ENCODE assay signal across 9 cellular contexts in genomic region chr19:10219678-10220077, GRCh38. TPM values are rescaled to one million over a fixed set of nuclear protein-coding genes. Genes with fewer than 3 reads are reported as not detected.
A peak's percentile ranks its signal among the peaks of the same experiment; 100 is the strongest.
DNase-seq lines count a peak whose midpoint lies in the region; ATAC-seq, FAIRE-seq and TF ChIP-seq lines count a peak whose summit lies in the region.
"Had no signal": no experiment of that assay in that cellular context is flagged by ENCODE, and none has a peak within 500 bp of the region (broad histone marks: within the 10 kb centered on the region; RNA-seq: fewer than 3 reads in every experiment).

No MANE protein-coding gene starts in this region.

- no peak for TF ChIP-seq EP300 in K562 (IDR thresholded peaks at IDR 0.05; ENCODE audit: low read length)

- ATAC-seq in GM19035 (IDR thresholded peaks at IDR 0.05; ENCODE audit: unreplicated experiment), result peak; percentile 65
- ATAC-seq in K562, result peak; percentile 81
- peak; percentile 29 to 56 for ATAC-seq in naive thymus-derived CD8-positive, alpha-beta T cell

- no peak for TF ChIP-seq POLR2A in K562 (conservative IDR thresholded peaks at IDR 0.05)

- H3K4me2 ChIP-seq in K562 (ENCODE audit: insufficient read depth, low read length), result no peak overlapping the region

- POLR2A ChIA-PET in Caco-2 (lab: Charles Lee) (no interaction called here), K562 (lab: Yijun Ruan, JAX) (interaction anchor here (0.5 to 1.8 kb wide), 2 partner anchors 12 to 80 kb away, joined by 3 to 5 read pairs; partner anchors contain the start of gene S1PR2)
- POLR2A ChIA-PET in naive thymus-derived CD8-positive, alpha-beta T cell (lab: Charles Lee), result interaction anchor here (0.9 kb wide), 1 partner anchor 9 kb away, joined by 3 read pairs; no protein-coding TSS in a partner anchor

- no peaks in the 10 kb centered on the region for H3K9me3 Mint-ChIP-seq in Caco-2 (ENCODE audit: unreplicated experiment)
- no peaks in the 10 kb centered on the region for H3K9me3 Mint-ChIP-seq in naive thymus-derived CD8-positive, alpha-beta T cell

- peak; percentile 31 to 44 for DNase-seq in Caco-2
- DNase-seq in NCI-H69 (lab: John Stamatoyannopoulos, UW), result peak; percentile 61
- DNase-seq in K562 (ENCODE audit: extremely low read depth in 1 of 4, low spot score in 3 of 4), result peak; percentile 44 to 65 (median 50)
- peak in 1 of 10 donors; percentile 2 for DNase-seq in naive thymus-derived CD8-positive, alpha-beta T cell
- no peak for DNase-seq in NCI-H345 treated with DMSO at 0.1 percent for 48 hours (lab: John Stamatoyannopoulos, UW; ENCODE audit: unreplicated experiment)
- no peak for DNase-seq in RKO (ENCODE audit: low spot score)
- no peak for DNase-seq in caudate nucleus (lab: John Stamatoyannopoulos, UW)

- no peaks in the 10 kb centered on the region for H3K9me1 ChIP-seq in K562 (ENCODE audit: control insufficient read depth, insufficient read depth, low read length)

- peak; percentile 72 for FAIRE-seq in K562 (lab: Jason Lieb, UNC)

- TF ChIP-seq CTCF in Caco-2 (IDR thresholded peaks at IDR 0.05; ENCODE audit: insufficient read depth in 1 of 2, low read depth in 1 of 2, low read length in 1 of 2, severe bottlenecking in 1 of 2, unreplicated experiment in 1 of 2), result peak in 1 of 2 experiments; percentile 37
- peak; percentile 47 to 65 (median 64) for TF ChIP-seq CTCF in K562 (IDR thresholded peaks at IDR 0.05 in 2 of 3, conservative IDR thresholded peaks at IDR 0.05 in 1 of 3; ENCODE audit: insufficient read depth in 2 of 3, low read depth in 1 of 3, low read length in 3 of 3)

- CTCF ChIA-PET in Caco-2 (lab: Charles Lee) (interaction anchor here (0.7 kb wide), 2 partner anchors 35 to 99 kb away, joined by 3 to 11 read pairs; no protein-coding TSS in a partner anchor), K562 (lab: Yijun Ruan, JAX; ENCODE audit: low intra/inter-chr PET ratio) (no interaction called here)

- peak in 1 of 2 experiments; percentile 45; a peak in 2 of 4 replicates for TF ChIP-seq RAD21 in K562 (CRISPR knock-in tag; conservative IDR thresholded peaks at IDR 0.05 in 1 of 2, IDR thresholded peaks at IDR 0.05 in 1 of 2)

- WGBS in K562 (ENCODE audit: insufficient coverage, low coverage, missing lambda C conversion rate), result 6% methylated on average over 3 of the region's 3 CpGs

- H3K4me1 ChIP-seq in Caco-2, result no peaks in the 10 kb centered on the region
- peaks cover 3 to 14% of the 10 kb centered on the region in 2 experiments; a peak in 3 of 5 replicates for H3K4me1 ChIP-seq in K562 (replicated peaks in 1 of 2; ENCODE audit: control insufficient read depth in 2 of 2, insufficient read depth in 2 of 2, low read length in 2 of 2)
- H3K4me1 ChIP-seq: parathyroid adenoma had no signal

- intact Hi-C loops in Caco-2 (cut with micrococcal nuclease; ENCODE audit: unreplicated experiment), result no loop called here
- intact Hi-C loops in K562 (cut with micrococcal nuclease), result no loop called here

- H2AFZ ChIP-seq in K562 (ENCODE audit: low read depth, low read length), result no peak overlapping the region
- H2AFZ ChIP-seq: parathyroid adenoma had no signal

- no peak overlapping the region for H3K4me3 ChIP-seq in Caco-2 (ENCODE audit: low read depth, low read length)
- no peak overlapping the region for H3K4me3 ChIP-seq in K562

- H3K27ac ChIP-seq in K562 (ENCODE audit: extremely low read depth, low read depth, low read length), result no peak overlapping the region
- no peak overlapping the region for H3K27ac ChIP-seq in caudate nucleus (ENCODE audit: low read depth, low read length)
- H3K27ac ChIP-seq: parathyroid adenoma had no signal

- no peaks in the 10 kb centered on the region for H4K20me1 ChIP-seq in K562 (replicated peaks; ENCODE audit: control insufficient read depth, insufficient read depth, low read length)

- H3K9me3 ChIP-seq in Caco-2 (no peaks in the 10 kb centered on the region), K562 (replicated peaks; ENCODE audit: control insufficient read depth, insufficient read depth, low read depth, low read length) (no peaks in the 10 kb centered on the region)

- H3K79me2 ChIP-seq in K562 (ENCODE audit: control insufficient read depth, insufficient read depth, low read length), result no peaks in the 10 kb centered on the region
- H3K79me2 ChIP-seq: parathyroid adenoma had no signal

- in situ Hi-C loops in K562 (cut with MboI), result no loop called here

- H3K4me1 Mint-ChIP-seq in Caco-2 (ENCODE audit: low read depth, unreplicated experiment), result no peaks in the 10 kb centered on the region
- H3K4me1 Mint-ChIP-seq in naive thymus-derived CD8-positive, alpha-beta T cell, result peaks cover 0 to 6% (median 3%) of the 10 kb centered on the region in 4 donors

- no peak overlapping the region for H3K4me3 Mint-ChIP-seq in Caco-2 (ENCODE audit: unreplicated experiment)
- H3K4me3 Mint-ChIP-seq in naive thymus-derived CD8-positive, alpha-beta T cell, result no peak overlapping the region

- no peaks in the 10 kb centered on the region for H3K27me3 ChIP-seq in Caco-2 (replicated peaks; ENCODE audit: control insufficient read depth, insufficient read depth, low read length)
- no peaks in the 10 kb centered on the region for H3K27me3 ChIP-seq in K562 (ENCODE audit: control insufficient read depth in 2 of 2, insufficient read depth in 2 of 2, low read length in 2 of 2)

- H3K27me3 Mint-ChIP-seq in Caco-2 (ENCODE audit: insufficient read depth, unreplicated experiment), result no peaks in the 10 kb centered on the region
- H3K27me3 Mint-ChIP-seq in naive thymus-derived CD8-positive, alpha-beta T cell, result no peaks in the 10 kb centered on the region

- H3K36me3 ChIP-seq in Caco-2 (ENCODE audit: control insufficient read depth, insufficient read depth, low read length), result no peaks in the 10 kb centered on the region
- peaks cover 10% of the 10 kb centered on the region; the same call in 1 of the 3 replicates for H3K36me3 ChIP-seq in K562 (ENCODE audit: control insufficient read depth, insufficient read depth, low read length)

- BruUV-seq in Caco-2 (replicated peaks; lab: Mats Ljungman, UMichigan) (no TSS peak), K562 (replicated peaks; lab: Mats Ljungman, UMichigan) (no TSS peak)

- peaks cover 18% of the 10 kb centered on the region for H3K36me3 Mint-ChIP-seq in Caco-2 (ENCODE audit: insufficient read depth, unreplicated experiment)
- H3K36me3 Mint-ChIP-seq in naive thymus-derived CD8-positive, alpha-beta T cell, result peaks cover 0 to 3% (median 2%) of the 10 kb centered on the region in 3 donors

- no peak overlapping the region for H3K9ac ChIP-seq in K562 (ENCODE audit: insufficient read depth in 1 of 2, low read depth in 2 of 2, low read length in 2 of 2)
- H3K9ac ChIP-seq: parathyroid adenoma had no signal

- H3K27ac Mint-ChIP-seq in Caco-2 (ENCODE audit: unreplicated experiment), result no peak overlapping the region
- H3K27ac Mint-ChIP-seq in naive thymus-derived CD8-positive, alpha-beta T cell, result no peak overlapping the region

RNA-seq across cellular contexts. Expression of gene S1PR2, which starts 11.5 kb away (rescaled TPM):
- total RNA-seq in Caco-2 (2022) (6.2 and 7.2 TPM in 2 replicates), K562 (2014; rRNA removed) (2.0 and 2.5 TPM in 2 replicates), K562 (2014; rRNA removed; fragmentation: Illumina TruSeq; extraction: Trizol) (1.3 and 1.5 TPM in 2 replicates), K562 (2015; rRNA removed; fragmentation: Illumina TruSeq; extraction: Trizol) (1.9 and 2.0 TPM in 2 replicates), K562 (2021) (3.8 and 3.9 TPM in 2 replicates)
- 6.5 and 16.7 TPM in 2 replicates for total RNA-seq in K562 (2011; cell fraction: chromatin; rRNA removed; ENCODE audit: low replicate concordance)
- 14.1 and 14.8 TPM in 2 replicates for total RNA-seq in K562 (2011; cell fraction: nucleolus; rRNA removed)
- total RNA-seq in K562 (2011; cell fraction: nucleoplasm; rRNA removed), result 9.9 and 11.3 TPM in 2 replicates
- polyA plus RNA-seq in K562 (2011; rRNA removed) (1.5 and 2.1 TPM in 2 replicates), K562 (2014; fragmentation: Illumina TruSeq; extraction: Trizol) (1.6 TPM in 2 replicates), K562 (2014; fragmentation: Nextera tagmentation; extraction: Ambion mirVana) (1 to 10 TPM; 1.9 to 2.2 TPM), K562 (2014; rRNA removed) (1.9 and 2.0 TPM in 2 replicates)
- 2.7 and 4.7 TPM in 2 replicates for polyA plus RNA-seq in K562 (2011; cell fraction: cytosol; rRNA removed)
- polyA plus RNA-seq in K562 (2011; cell fraction: nucleus; rRNA removed), result 2.1 and 2.9 TPM in 2 replicates
- polyA plus RNA-seq in K562 (2012), result 1.1 and 1.2 TPM in 2 replicates
- polyA minus RNA-seq in K562 (2011; rRNA and poly(A)+ RNA removed), result 2.5 and 3.3 TPM in 2 replicates
- 3.3 and 3.4 TPM in 2 replicates for polyA minus RNA-seq in K562 (2011; cell fraction: cytosol; rRNA and poly(A)+ RNA removed)
- 1.6 and 2.2 TPM in 2 replicates for polyA minus RNA-seq in K562 (2011; cell fraction: nucleus; rRNA and poly(A)+ RNA removed)
- 1 to 10 TPM; 3.0 TPM for total RNA-seq in naive thymus-derived CD8-positive, alpha-beta T cell
- polyA plus RNA-seq in naive thymus-derived CD8-positive, alpha-beta T cell, result under 1 TPM; 0.18 to 0.60 (median 0.48) TPM

RNA-seq across cellular contexts. Expression of gene DNMT1, which starts 24.9 kb away (rescaled TPM):
- 144 and 171 TPM in 2 replicates for total RNA-seq in Caco-2 (2022)
- 743 and 899 TPM in 2 replicates for total RNA-seq in K562 (2011; cell fraction: chromatin; rRNA removed; ENCODE audit: low replicate concordance)
- total RNA-seq in K562 (2011; cell fraction: nucleolus; rRNA removed), result 373 and 377 TPM in 2 replicates
- 405 and 438 TPM in 2 replicates for total RNA-seq in K562 (2011; cell fraction: nucleoplasm; rRNA removed)
- 121 and 133 TPM in 2 replicates for total RNA-seq in K562 (2014; rRNA removed)
- 104 and 131 TPM in 2 replicates for total RNA-seq in K562 (2014; rRNA removed; fragmentation: Illumina TruSeq; extraction: Trizol)
- 80.1 and 84.8 TPM in 2 replicates for total RNA-seq in K562 (2015; rRNA removed; fragmentation: Illumina TruSeq; extraction: Trizol)
- total RNA-seq in K562 (2021), result 261 and 271 TPM in 2 replicates
- 88.6 and 150 TPM in 2 replicates for polyA plus RNA-seq in K562 (2011; rRNA removed)
- 48.0 and 61.3 TPM in 2 replicates for polyA plus RNA-seq in K562 (2011; cell fraction: cytosol; rRNA removed)
- 345 and 363 TPM in 2 replicates for polyA plus RNA-seq in K562 (2011; cell fraction: nucleus; rRNA removed)
- polyA plus RNA-seq in K562 (2012), result 147 and 255 TPM in 2 replicates
- 163 and 181 TPM in 2 replicates for polyA plus RNA-seq in K562 (2014; fragmentation: Illumina TruSeq; extraction: Trizol)
- polyA plus RNA-seq in K562 (2014; fragmentation: Nextera tagmentation; extraction: Ambion mirVana), result 100 to 1,000 TPM in 1 of 2 experiments, 10 to 100 TPM in 1; 95.0 to 159 TPM
- polyA plus RNA-seq in K562 (2014; rRNA removed), result 111 and 126 TPM in 2 replicates
- 116 and 118 TPM in 2 replicates for polyA minus RNA-seq in K562 (2011; rRNA and poly(A)+ RNA removed)
- polyA minus RNA-seq in K562 (2011; cell fraction: cytosol; rRNA and poly(A)+ RNA removed), result 97.3 and 133 TPM in 2 replicates
- polyA minus RNA-seq in K562 (2011; cell fraction: nucleus; rRNA and poly(A)+ RNA removed), result 89.7 and 106 TPM in 2 replicates
- 100 to 1,000 TPM; 228 to 231 TPM for total RNA-seq in naive thymus-derived CD8-positive, alpha-beta T cell
- polyA plus RNA-seq in naive thymus-derived CD8-positive, alpha-beta T cell, result 100 to 1,000 TPM in 2 of 3 donors, 10 to 100 TPM in 1; 93.7 to 146 (median 142) TPM

RNA-seq across cellular contexts. Expression of gene MRPL4, which starts 32.3 kb away (rescaled TPM):
- total RNA-seq in Caco-2 (2022) (85.9 and 87.4 TPM in 2 replicates), K562 (2014; rRNA removed) (239 and 297 TPM in 2 replicates), K562 (2014; rRNA removed; fragmentation: Illumina TruSeq; extraction: Trizol) (12.3 and 20.8 TPM in 2 replicates), K562 (2015; rRNA removed; fragmentation: Illumina TruSeq; extraction: Trizol) (64.9 and 69.9 TPM in 2 replicates), K562 (2021) (198 and 204 TPM in 2 replicates)
- 75.4 and 154 TPM in 2 replicates for total RNA-seq in K562 (2011; cell fraction: chromatin; rRNA removed; ENCODE audit: low replicate concordance)
- 118 and 119 TPM in 2 replicates for total RNA-seq in K562 (2011; cell fraction: nucleolus; rRNA removed)
- total RNA-seq in K562 (2011; cell fraction: nucleoplasm; rRNA removed), result 109 and 125 TPM in 2 replicates
- polyA plus RNA-seq in K562 (2011; rRNA removed) (44.2 and 64.0 TPM in 2 replicates), K562 (2014; fragmentation: Illumina TruSeq; extraction: Trizol) (71.2 and 153 TPM in 2 replicates), K562 (2014; fragmentation: Nextera tagmentation; extraction: Ambion mirVana) (1 to 10 TPM; 1.4 to 5.0 TPM), K562 (2014; rRNA removed) (178 and 184 TPM in 2 replicates)
- polyA plus RNA-seq in K562 (2011; cell fraction: cytosol; rRNA removed), result 115 and 258 TPM in 2 replicates
- polyA plus RNA-seq in K562 (2011; cell fraction: nucleus; rRNA removed), result 132 and 192 TPM in 2 replicates
- polyA plus RNA-seq in K562 (2012), result 125 and 156 TPM in 2 replicates
- 17.9 and 18.5 TPM in 2 replicates for polyA minus RNA-seq in K562 (2011; rRNA and poly(A)+ RNA removed)
- 40.0 and 52.5 TPM in 2 replicates for polyA minus RNA-seq in K562 (2011; cell fraction: cytosol; rRNA and poly(A)+ RNA removed)
- 25.0 and 33.0 TPM in 2 replicates for polyA minus RNA-seq in K562 (2011; cell fraction: nucleus; rRNA and poly(A)+ RNA removed)
- 10 to 100 TPM; 47.9 to 50.8 TPM for total RNA-seq in naive thymus-derived CD8-positive, alpha-beta T cell
- 10 to 100 TPM; 25.3 to 50.6 (median 31.3) TPM for polyA plus RNA-seq in naive thymus-derived CD8-positive, alpha-beta T cell

RNA-seq across cellular contexts. Expression of gene ICAM1, which starts 51.2 kb away (rescaled TPM):
- 15.7 and 17.9 TPM in 2 replicates for total RNA-seq in Caco-2 (2022)
- total RNA-seq in K562 (2011; cell fraction: chromatin; rRNA removed; ENCODE audit: low replicate concordance), result 41.5 and 107 TPM in 2 replicates
- 83.4 and 99.6 TPM in 2 replicates for total RNA-seq in K562 (2011; cell fraction: nucleolus; rRNA removed)
- total RNA-seq in K562 (2011; cell fraction: nucleoplasm; rRNA removed), result 76.3 and 76.6 TPM in 2 replicates
- 17.4 and 26.0 TPM in 2 replicates for total RNA-seq in K562 (2014; rRNA removed)
- total RNA-seq in K562 (2014; rRNA removed; fragmentation: Illumina TruSeq; extraction: Trizol), result 11.9 and 12.1 TPM in 2 replicates
- total RNA-seq in K562 (2015; rRNA removed; fragmentation: Illumina TruSeq; extraction: Trizol), result 23.6 and 24.1 TPM in 2 replicates
- total RNA-seq in K562 (2021), result 22.3 and 22.6 TPM in 2 replicates
- polyA plus RNA-seq in K562 (2011; rRNA removed), result 13.1 and 21.4 TPM in 2 replicates
- polyA plus RNA-seq in K562 (2011; cell fraction: cytosol; rRNA removed), result 20.2 and 23.1 TPM in 2 replicates
- polyA plus RNA-seq in K562 (2011; cell fraction: nucleus; rRNA removed), result 17.5 and 30.7 TPM in 2 replicates
- polyA plus RNA-seq in K562 (2012), result 22.4 and 63.2 TPM in 2 replicates
- polyA plus RNA-seq in K562 (2014; fragmentation: Illumina TruSeq; extraction: Trizol), result 24.4 and 29.9 TPM in 2 replicates
- polyA plus RNA-seq in K562 (2014; fragmentation: Nextera tagmentation; extraction: Ambion mirVana), result 1 to 10 TPM; 2.3 to 2.4 TPM
- polyA plus RNA-seq in K562 (2014; rRNA removed), result 13.4 TPM in 2 replicates
- 19.6 and 21.5 TPM in 2 replicates for polyA minus RNA-seq in K562 (2011; rRNA and poly(A)+ RNA removed)
- 21.5 and 23.8 TPM in 2 replicates for polyA minus RNA-seq in K562 (2011; cell fraction: cytosol; rRNA and poly(A)+ RNA removed)
- polyA minus RNA-seq in K562 (2011; cell fraction: nucleus; rRNA and poly(A)+ RNA removed), result 13.8 and 17.4 TPM in 2 replicates
- 1 to 10 TPM; 1.9 to 2.0 TPM for total RNA-seq in naive thymus-derived CD8-positive, alpha-beta T cell
- 1 to 10 TPM; 1.2 to 3.9 (median 2.8) TPM for polyA plus RNA-seq in naive thymus-derived CD8-positive, alpha-beta T cell

Comparison
In these comparisons a context has a peak if more than half of its experiments do, and no peak if none do; other contexts are left out.
1. DNase-seq: peak in Caco-2 (2 of 2), NCI-H69 (single experiment) and K562 (4 of 4); none in NCI-H345 treated with DMSO at 0.1 percent for 48 hours (single experiment), RKO (single experiment) and caudate nucleus (0 of 61).
2. Peak in every context shown above with its lines, with median percentiles within 50 percentile points of each other: ATAC-seq.